Comparison of ENCODE assay signal across 27 cellular contexts in the genomic region with DNA sequence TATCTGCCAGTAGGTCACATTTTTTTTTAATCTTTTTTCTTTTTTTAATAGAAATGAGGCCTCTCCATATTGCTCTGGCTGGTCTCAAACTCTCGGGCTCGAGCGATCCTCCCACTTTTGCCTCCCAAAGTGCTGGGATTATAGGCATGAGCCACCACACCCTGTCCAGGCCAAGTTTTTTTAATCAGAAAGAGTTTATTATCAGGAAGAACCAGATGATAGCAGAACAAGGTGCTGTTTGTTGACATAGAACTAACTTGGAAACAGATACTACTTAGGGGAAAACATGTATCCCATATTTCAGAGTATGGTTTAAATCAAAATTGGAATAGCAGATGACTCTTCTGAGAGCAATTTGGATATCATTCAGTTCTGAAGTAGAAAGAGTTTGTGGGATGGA.
"Had no signal": no experiment of that assay in that cellular context is flagged by ENCODE, and none has a peak within 500 bp of the region (broad histone marks: within the 10 kb centered on the region; RNA-seq: fewer than 3 reads in every experiment).

No MANE protein-coding gene starts in this region.

- H3K27ac Mint-ChIP-seq: natural killer cell; nephron; stimulated activated effector memory CD8-positive, alpha-beta T cell treated with anti-CD3 and anti-CD28 coated beads, Interleukin-12 subunit alpha, Interleukin-12 subunit beta, amount 100 ng/mL, for 72 hours; stimulated activated naive CD8-positive, alpha-beta T cell treated with anti-CD3 and anti-CD28 coated beads, Interleukin-15, Interleukin-2, amounts not matched to agents 100 ng/mL and 50 ng/mL, for 24 hours had no signal

- H3K4me3 Mint-ChIP-seq: naive thymus-derived CD4-positive, alpha-beta T cell; natural killer cell; nephron; neural crest cell; stimulated activated effector memory CD8-positive, alpha-beta T cell treated with anti-CD3 and anti-CD28 coated beads, Interleukin-12 subunit alpha, Interleukin-12 subunit beta, amount 100 ng/mL, for 72 hours; stimulated activated naive B cell treated with anti-CD40 and anti-IgM and Interleukin-4, amounts not matched to agents 10 μg/mL and 1 μg/mL and 100 μg/mL, for 72 hours; stimulated activated naive CD8-positive, alpha-beta T cell treated with anti-CD3 and anti-CD28 coated beads, Interleukin-15, Interleukin-2, amounts not matched to agents 100 ng/mL and 50 ng/mL, for 24 hours had no signal

- H3K4me1 ChIP-seq: pancreas, right lobe of liver, sigmoid colon, stomach, thyroid gland, upper lobe of left lung had no signal

- H3K27me3 ChIP-seq: neutrophil, pancreas, right lobe of liver, sigmoid colon, stomach, thyroid gland, tibial nerve, upper lobe of left lung had no signal

- H3K9me3 Mint-ChIP-seq: naive thymus-derived CD4-positive, alpha-beta T cell; natural killer cell; nephron; neural crest cell; stimulated activated effector memory CD8-positive, alpha-beta T cell treated with anti-CD3 and anti-CD28 coated beads, Interleukin-12 subunit alpha, Interleukin-12 subunit beta, amount 100 ng/mL, for 72 hours; stimulated activated naive B cell treated with anti-CD40 and anti-IgM and Interleukin-4, amounts not matched to agents 10 μg/mL and 1 μg/mL and 100 μg/mL, for 72 hours; stimulated activated naive CD8-positive, alpha-beta T cell treated with anti-CD3 and anti-CD28 coated beads, Interleukin-15, Interleukin-2, amounts not matched to agents 100 ng/mL and 50 ng/mL, for 24 hours had no signal

- H3K9me3 ChIP-seq: neutrophil, pancreas, psoas muscle, right lobe of liver, sigmoid colon, stomach, thoracic aorta, thyroid gland, tibial nerve, upper lobe of left lung had no signal

- H3K4me3 ChIP-seq: pancreas, psoas muscle, right lobe of liver, sigmoid colon, stomach, thoracic aorta, thyroid gland, tibial nerve, upper lobe of left lung had no signal

- FAIRE-seq: pancreas, small intestine, urothelium cell line had no signal

- H3K27ac ChIP-seq: neutrophil, pancreas, psoas muscle, right lobe of liver, sigmoid colon, stomach, thoracic aorta, thyroid gland, tibial nerve, upper lobe of left lung had no signal

- ATAC-seq: naive thymus-derived CD4-positive, alpha-beta T cell; natural killer cell; pancreas; psoas muscle; right cardiac atrium; right lobe of liver; stimulated activated effector memory CD8-positive, alpha-beta T cell treated with anti-CD3 and anti-CD28 coated beads, Interleukin-12 subunit alpha, Interleukin-12 subunit beta, amount 100 ng/mL, for 72 hours; stimulated activated naive B cell treated with anti-CD40 and anti-IgM and Interleukin-4, amounts not matched to agents 10 μg/mL and 1 μg/mL and 100 μg/mL, for 72 hours had no signal

- H3K36me3 Mint-ChIP-seq: natural killer cell had no signal

- H3K27me3 Mint-ChIP-seq: naive thymus-derived CD4-positive, alpha-beta T cell; stimulated activated naive B cell treated with anti-CD40 and anti-IgM and Interleukin-4, amounts not matched to agents 10 μg/mL and 1 μg/mL and 100 μg/mL, for 72 hours; stimulated activated naive CD8-positive, alpha-beta T cell treated with anti-CD3 and anti-CD28 coated beads, Interleukin-15, Interleukin-2, amounts not matched to agents 100 ng/mL and 50 ng/mL, for 24 hours had no signal

- H3K4me1 Mint-ChIP-seq: nephron; stimulated activated effector memory CD8-positive, alpha-beta T cell treated with anti-CD3 and anti-CD28 coated beads, Interleukin-12 subunit alpha, Interleukin-12 subunit beta, amount 100 ng/mL, for 72 hours; stimulated activated naive B cell treated with anti-CD40 and anti-IgM and Interleukin-4, amounts not matched to agents 10 μg/mL and 1 μg/mL and 100 μg/mL, for 72 hours had no signal

- DNase-seq: naive thymus-derived CD4-positive, alpha-beta T cell; natural killer cell; nucleus accumbens; pancreas; psoas muscle; right cardiac atrium; right lobe of liver; sigmoid colon; small intestine; stimulated activated CD4-positive, alpha-beta T cell treated with anti-CD3 and anti-CD28 coated beads, Interleukin-15, amount 100 ng/mL, for 24 hours; stimulated activated CD4-positive, alpha-beta T cell treated with anti-CD3 and anti-CD28 coated beads, Interleukin-2, amount 100 ng/mL, for 24 hours; stimulated activated CD4-positive, alpha-beta T cell treated with anti-CD3 and anti-CD28 coated beads, Interleukin-2, amount 100 ng/mL, for 48 hours; stimulated activated CD4-positive, alpha-beta T cell treated with anti-CD3 and anti-CD28 coated beads, Interleukin-4, amount 100 ng/mL, for 24 hours; stimulated activated naive B cell treated with anti-CD40 and anti-IgM and Interleukin-4, amounts not matched to agents 10 μg/mL and 1 μg/mL and 100 μg/mL, for 72 hours; stimulated activated naive CD4-positive, alpha-beta T cell treated with Interleukin-2 at 50 U/mL for 16 hours; stomach; thyroid gland; trophoblast cell; upper lobe of left lung had no signal
